In genomic region chr20:21546355-21546754, GRCh38 we compare ENCODE assay signal across 1 cellular context.
TF ChIP-seq lines count a peak whose summit lies in the region.

No MANE protein-coding gene starts in this region.

TF ChIP-seq in GM23338, 12 proteins besides CTCF, POLR2A, EP300 and RAD21 (continued from another document):
- no peak for TF ChIP-seq ZNF462 (CRISPR knock-in tag; IDR thresholded peaks at IDR 0.05)
- no peak for TF ChIP-seq EZH2phosphoT487 (IDR thresholded peaks at IDR 0.05; ENCODE audit: unreplicated experiment)
- TF ChIP-seq NANOG (IDR thresholded peaks at IDR 0.05; ENCODE audit: borderline replicate concordance): no peak
- no peak for TF ChIP-seq REST (IDR thresholded peaks at IDR 0.05; ENCODE audit: unreplicated experiment)
- TF ChIP-seq EZH2 (IDR thresholded peaks at IDR 0.05; ENCODE audit: low read depth, unreplicated experiment): no peak
- TF ChIP-seq ZNF114 (CRISPR knock-in tag; IDR thresholded peaks at IDR 0.05): no peak
- TF ChIP-seq POLR2AphosphoS5 (IDR thresholded peaks at IDR 0.05; ENCODE audit: low read depth): no peak
TF ChIP-seq in GM23338: peak in this region for 0.
